In the genomic region with DNA sequence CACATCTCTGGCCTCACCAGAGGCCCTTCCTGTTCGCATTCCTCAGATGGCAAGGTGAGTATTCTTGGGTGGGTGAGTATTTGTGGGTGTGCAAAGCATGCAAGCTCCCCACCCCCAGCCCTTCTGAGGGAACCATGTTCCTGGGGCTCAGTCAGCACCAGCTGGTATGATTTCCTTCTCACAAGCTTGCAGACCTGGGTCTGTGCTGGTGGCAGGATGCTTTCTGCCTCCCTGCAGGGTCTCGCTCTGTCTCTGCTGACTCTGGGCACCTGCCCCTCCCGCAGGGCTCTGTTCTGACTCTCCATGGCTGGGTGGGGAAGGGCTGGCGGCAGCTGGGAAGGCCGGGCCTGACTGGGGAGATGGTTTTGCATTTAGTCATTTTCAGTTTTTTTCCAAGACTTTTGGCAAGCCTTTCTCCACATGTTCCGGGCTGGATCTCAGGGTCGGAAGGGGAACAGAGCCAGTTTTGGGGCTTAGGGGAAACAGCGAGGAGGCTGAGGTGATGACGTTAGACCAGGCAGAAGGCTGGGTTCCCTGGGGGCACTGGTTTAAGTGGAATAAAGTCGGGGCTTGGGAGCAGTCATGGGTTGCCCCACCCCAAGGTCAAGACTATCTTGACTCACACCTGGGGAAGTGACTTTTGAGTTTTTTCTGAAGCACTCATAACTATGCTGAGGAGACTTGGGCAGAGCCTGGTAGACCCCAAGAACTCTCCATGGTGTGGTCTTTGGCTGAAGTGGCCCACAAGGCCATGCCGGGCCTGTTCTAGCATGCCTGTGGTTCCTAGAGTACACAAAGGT, we compare ENCODE assay signal across 9 cellular contexts. TPM values are rescaled to one million over a fixed set of nuclear protein-coding genes. Genes with fewer than 3 reads are reported as not detected.
DNase-seq lines count a peak whose midpoint lies in the region; ATAC-seq and TF ChIP-seq lines count a peak whose summit lies in the region.
"Had no signal": no experiment of that assay in that cellular context is flagged by ENCODE, and none has a peak within 500 bp of the region (broad histone marks: within the 10 kb centered on the region; RNA-seq: fewer than 3 reads in every experiment).

No MANE protein-coding gene starts in this region.

- intact Hi-C loops in posterior vena cava (cut with DNase I), result no loop called here

- H3K27ac ChIP-seq in fibroblast of lung (ENCODE audit: insufficient read depth, low read length), result peak overlapping the region; percentile 73
- H3K27ac ChIP-seq: HL-60 had no signal

- peaks cover 16% of the 10 kb centered on the region for H3K4me1 Mint-ChIP-seq in stimulated activated memory B cell treated with anti-CD40 and anti-IgM and Interleukin-4, amounts not matched to agents 10 μg/mL and 1 μg/mL and 100 μg/mL, for 72 hours

- DNase-seq in AG09319 (ENCODE audit: extremely low read depth, low read depth) (peak; percentile 67), NCI-H2171 treated with DMSO at 0.1 percent for 48 hours (lab: John Stamatoyannopoulos, UW) (peak; percentile 92), fibroblast of lung (ENCODE audit: low read depth in 2 of 2) (peak; percentile 91 to 93), posterior vena cava (ENCODE audit: low spot score) (peak; percentile 92), islet precursor cell (no peak)

- H3K4me3 Mint-ChIP-seq in stimulated activated memory B cell treated with anti-CD40 and anti-IgM and Interleukin-4, amounts not matched to agents 10 μg/mL and 1 μg/mL and 100 μg/mL, for 72 hours, result no peak overlapping the region

- no peaks in the 10 kb centered on the region for H3K9me3 Mint-ChIP-seq in stimulated activated memory B cell treated with anti-CD40 and anti-IgM and Interleukin-4, amounts not matched to agents 10 μg/mL and 1 μg/mL and 100 μg/mL, for 72 hours

- H3K27me3 Mint-ChIP-seq in stimulated activated memory B cell treated with anti-CD40 and anti-IgM and Interleukin-4, amounts not matched to agents 10 μg/mL and 1 μg/mL and 100 μg/mL, for 72 hours, result peaks cover 17% of the 10 kb centered on the region

- no peaks in the 10 kb centered on the region for H3K27me3 ChIP-seq in fibroblast of lung (ENCODE audit: control insufficient read depth, insufficient read depth, low read length)

- no peaks in the 10 kb centered on the region for H3K36me3 Mint-ChIP-seq in stimulated activated memory B cell treated with anti-CD40 and anti-IgM and Interleukin-4, amounts not matched to agents 10 μg/mL and 1 μg/mL and 100 μg/mL, for 72 hours

- TF ChIP-seq CTCF in AG09319 (IDR thresholded peaks at IDR 0.05; ENCODE audit: low read depth, low read length) (no peak), fibroblast of lung (conservative IDR thresholded peaks at IDR 0.05 in 1 of 2, IDR thresholded peaks at IDR 0.05 in 1 of 2; ENCODE audit: low read depth in 1 of 2, low read length in 2 of 2) (no peak)

- ATAC-seq in GM21717 (IDR thresholded peaks at IDR 0.05; ENCODE audit: unreplicated experiment) (no peak), HG02885 (IDR thresholded peaks at IDR 0.05; ENCODE audit: poor library complexity, unreplicated experiment) (no peak)
- no peak for ATAC-seq in stimulated activated memory B cell treated with anti-CD40 and anti-IgM and Interleukin-4, amounts not matched to agents 10 μg/mL and 1 μg/mL and 100 μg/mL, for 72 hours

- H3K4me3 ChIP-seq in fibroblast of lung (replicated peaks in 1 of 4; ENCODE audit: control extremely low read depth in 1 of 4, insufficient read depth in 1 of 4, low read depth in 3 of 4, low read length in 4 of 4), result no peak overlapping the region

- peaks cover 22% of the 10 kb centered on the region for H3K4me1 ChIP-seq in fibroblast of lung (ENCODE audit: control insufficient read depth, extremely low read depth, insufficient read depth, low read length)

- H3K27ac Mint-ChIP-seq in stimulated activated memory B cell treated with anti-CD40 and anti-IgM and Interleukin-4, amounts not matched to agents 10 μg/mL and 1 μg/mL and 100 μg/mL, for 72 hours, result no peak overlapping the region

- H4K20me1 ChIP-seq in fibroblast of lung (ENCODE audit: control insufficient read depth, extremely low read depth, insufficient read depth, low read length), result no peaks in the 10 kb centered on the region

- no peak overlapping the region for H3K9ac ChIP-seq in fibroblast of lung (ENCODE audit: insufficient read depth, low read length)

- H3K79me2 ChIP-seq in fibroblast of lung (ENCODE audit: control insufficient read depth, insufficient read depth, low read length), result no peaks in the 10 kb centered on the region

- no peak overlapping the region for H2AFZ ChIP-seq in fibroblast of lung (ENCODE audit: low read length)

- no peaks in the 10 kb centered on the region for H3K36me3 ChIP-seq in fibroblast of lung (ENCODE audit: control insufficient read depth, insufficient read depth, low read length)

- peak overlapping the region; percentile 79 for H3K4me2 ChIP-seq in fibroblast of lung (ENCODE audit: extremely low read depth, insufficient read depth, low read length)

- H3K9me3 ChIP-seq in fibroblast of lung (ENCODE audit: control insufficient read depth, insufficient read depth, low read depth, low read length), result no peaks in the 10 kb centered on the region

RNA-seq across cellular contexts. Expression of a gene that starts 6.2 kb away (rescaled TPM):
- 1.8 and 3.0 TPM in 2 replicates for total RNA-seq in fibroblast of lung
- 1.3 and 2.2 TPM in 2 replicates for polyA plus RNA-seq in fibroblast of lung
- polyA plus RNA-seq in fibroblast of lung (2012), result 1.2 and 3.0 TPM in 2 replicates
- polyA minus RNA-seq in fibroblast of lung (ENCODE audit: low replicate concordance), result 2.9 and 4.9 TPM in 2 replicates
- total RNA-seq in posterior vena cava, result 10 to 100 TPM; 11.0 to 13.3 TPM

RNA-seq across cellular contexts. Expression of a gene that starts 43.2 kb away (rescaled TPM):
- total RNA-seq in fibroblast of lung (9.6 and 10.0 TPM in 2 replicates), posterior vena cava (1 to 10 TPM; 4.8 to 6.5 TPM)
- 12.4 and 13.1 TPM in 2 replicates for polyA plus RNA-seq in fibroblast of lung
- polyA plus RNA-seq in fibroblast of lung (2012), result 14.2 and 16.1 TPM in 2 replicates
- polyA minus RNA-seq in fibroblast of lung (ENCODE audit: low replicate concordance), result 12.0 and 30.6 TPM in 2 replicates
